Comparison of ENCODE assay signal across 1 cellular context in genomic region chr20:11429168-11429567, GRCh38.
TF ChIP-seq lines count a peak whose summit lies in the region.

No MANE protein-coding gene starts in this region.

TF ChIP-seq in H1, 55 proteins besides CTCF, POLR2A, EP300 and RAD21 (continued from another document):
- no peak for TF ChIP-seq BACH1 (IDR thresholded peaks at IDR 0.05; ENCODE audit: low read length)
- no peak for TF ChIP-seq SP1 (IDR thresholded peaks at IDR 0.05; ENCODE audit: low read depth, low read length)
- no peak for TF ChIP-seq E2F6 (IDR thresholded peaks at IDR 0.05)
- TF ChIP-seq ASH2L (IDR thresholded peaks at IDR 0.05; ENCODE audit: low read length) = no peak
- no peak for TF ChIP-seq FOSL1 (IDR thresholded peaks at IDR 0.05; ENCODE audit: insufficient read depth, low read depth, low read length)
